ENCODE assay signal across 1 cellular context in the genomic region with DNA sequence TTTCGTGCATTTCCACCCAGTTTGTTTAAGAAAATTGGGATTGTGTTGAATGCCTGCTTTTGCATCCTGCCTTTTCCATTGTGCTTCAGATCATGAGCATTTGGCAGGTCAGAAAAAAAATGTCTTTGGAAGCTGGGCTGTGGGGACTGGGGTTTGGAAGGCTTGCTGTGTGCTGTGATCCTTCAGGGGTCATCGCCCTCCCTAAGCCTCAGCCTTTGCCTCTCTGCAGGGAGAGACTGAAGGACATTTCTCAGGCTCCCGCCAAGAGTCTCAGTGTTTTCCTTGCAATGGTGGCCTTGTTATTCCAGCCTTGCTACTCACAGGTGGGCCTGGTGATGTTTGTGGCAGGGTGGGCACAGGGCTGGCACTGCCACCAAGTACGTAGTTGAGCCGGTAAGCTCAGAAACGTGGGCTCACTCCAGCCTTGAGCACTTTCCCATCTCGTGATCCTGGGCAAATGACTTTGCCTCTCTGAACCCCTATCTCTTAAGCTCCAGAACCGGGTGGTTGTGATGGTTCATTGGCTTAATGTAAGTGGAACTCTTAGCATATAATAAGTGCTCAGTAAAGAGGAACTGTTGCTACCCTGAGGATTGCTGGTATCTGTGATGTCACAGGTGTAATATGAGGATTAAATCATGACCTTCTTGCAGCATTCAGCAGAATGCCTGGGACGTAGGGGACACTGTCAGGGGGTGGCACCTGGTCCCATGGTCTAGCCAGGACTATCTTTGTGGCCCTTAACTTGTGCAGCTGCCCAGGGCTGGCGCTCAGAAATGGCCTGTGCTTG.
TF ChIP-seq lines count a peak whose summit lies in the region.

No MANE protein-coding gene starts in this region.

TF ChIP-seq in IMR-90, 13 proteins besides CTCF, POLR2A, EP300 and RAD21:
- no peak for TF ChIP-seq RCOR1 (IDR thresholded peaks at IDR 0.05; ENCODE audit: insufficient replicate concordance, low read length)
- TF ChIP-seq RFX5 (IDR thresholded peaks at IDR 0.05; ENCODE audit: low read depth, low read length) = no peak
- TF ChIP-seq MAZ (IDR thresholded peaks at IDR 0.05; ENCODE audit: borderline replicate concordance, low read depth, low read length) = no peak
- no peak for TF ChIP-seq MXI1 (IDR thresholded peaks at IDR 0.05; ENCODE audit: borderline replicate concordance, low read depth, low read length)
- no peak for TF ChIP-seq FOS (IDR thresholded peaks at IDR 0.05; ENCODE audit: low read depth, low read length)
- TF ChIP-seq, protein P1, sequence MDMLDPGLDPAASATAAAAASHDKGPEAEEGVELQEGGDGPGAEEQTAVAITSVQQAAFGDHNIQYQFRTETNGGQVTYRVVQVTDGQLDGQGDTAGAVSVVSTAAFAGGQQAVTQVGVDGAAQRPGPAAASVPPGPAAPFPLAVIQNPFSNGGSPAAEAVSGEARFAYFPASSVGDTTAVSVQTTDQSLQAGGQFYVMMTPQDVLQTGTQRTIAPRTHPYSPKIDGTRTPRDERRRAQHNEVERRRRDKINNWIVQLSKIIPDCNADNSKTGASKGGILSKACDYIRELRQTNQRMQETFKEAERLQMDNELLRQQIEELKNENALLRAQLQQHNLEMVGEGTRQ (IDR thresholded peaks at IDR 0.05; ENCODE audit: low read depth, low read length) = no peak
- no peak for TF ChIP-seq BHLHE40 (IDR thresholded peaks at IDR 0.05; ENCODE audit: low read depth, low read length)
- no peak for TF ChIP-seq MAFK (IDR thresholded peaks at IDR 0.05; ENCODE audit: low read depth, low read length)
- TF ChIP-seq SMC3 (IDR thresholded peaks at IDR 0.05; ENCODE audit: low read depth, low read length) = no peak
- TF ChIP-seq, protein P2, sequence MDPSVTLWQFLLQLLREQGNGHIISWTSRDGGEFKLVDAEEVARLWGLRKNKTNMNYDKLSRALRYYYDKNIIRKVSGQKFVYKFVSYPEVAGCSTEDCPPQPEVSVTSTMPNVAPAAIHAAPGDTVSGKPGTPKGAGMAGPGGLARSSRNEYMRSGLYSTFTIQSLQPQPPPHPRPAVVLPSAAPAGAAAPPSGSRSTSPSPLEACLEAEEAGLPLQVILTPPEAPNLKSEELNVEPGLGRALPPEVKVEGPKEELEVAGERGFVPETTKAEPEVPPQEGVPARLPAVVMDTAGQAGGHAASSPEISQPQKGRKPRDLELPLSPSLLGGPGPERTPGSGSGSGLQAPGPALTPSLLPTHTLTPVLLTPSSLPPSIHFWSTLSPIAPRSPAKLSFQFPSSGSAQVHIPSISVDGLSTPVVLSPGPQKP (IDR thresholded peaks at IDR 0.05; ENCODE audit: borderline replicate concordance, low read depth, low read length) = no peak
- TF ChIP-seq CEBPB (IDR thresholded peaks at IDR 0.05; ENCODE audit: low read depth, low read length) = no peak
- no peak for TF ChIP-seq CHD1 (IDR thresholded peaks at IDR 0.05; ENCODE audit: low read depth, low read length)
- TF ChIP-seq NFE2L2 (IDR thresholded peaks at IDR 0.05; ENCODE audit: low read depth, low read length) = no peak
